In the genomic region with DNA sequence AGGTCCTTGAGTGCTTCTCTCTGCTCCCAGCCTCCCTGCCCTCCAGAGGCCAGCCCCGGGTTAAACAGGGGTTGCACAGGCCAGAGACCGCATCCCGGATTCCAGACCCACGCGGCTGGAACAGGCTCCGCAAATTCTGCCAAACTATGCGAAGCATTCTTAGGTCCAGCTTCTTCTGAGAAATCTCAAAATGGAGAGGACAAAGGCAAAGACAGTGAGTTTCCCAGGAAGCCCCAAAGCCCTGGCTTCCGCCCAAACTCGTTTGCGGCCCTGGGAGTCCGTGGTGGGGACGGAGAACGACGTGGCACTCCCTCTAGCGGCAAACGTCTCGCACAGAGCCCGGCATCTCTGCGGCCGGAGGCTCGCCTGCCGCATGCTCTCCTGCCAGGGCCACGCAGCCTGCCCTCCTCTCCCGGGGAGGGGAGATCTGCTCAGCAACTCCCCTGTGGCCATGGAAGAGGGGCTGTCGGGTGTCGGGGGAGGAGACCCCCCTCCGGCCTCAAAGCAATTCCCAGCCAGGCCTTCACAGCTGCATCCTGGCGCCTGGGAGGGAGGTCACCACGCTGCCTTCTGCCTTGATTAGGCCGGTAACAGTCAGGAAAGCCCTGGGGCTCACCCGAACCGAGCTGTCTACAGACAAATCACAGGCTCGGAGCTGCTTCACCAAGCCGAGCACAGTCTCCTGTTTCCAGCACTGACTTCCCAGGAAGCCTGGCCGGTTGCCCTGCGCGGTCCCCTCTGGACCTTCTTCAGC, we compare ENCODE assay signal across 8 cellular contexts. TPM values are rescaled to one million over a fixed set of nuclear protein-coding genes. Genes with fewer than 3 reads are reported as not detected.
A peak's percentile ranks its signal among the peaks of the same experiment; 100 is the strongest.
DNase-seq lines count a peak whose midpoint lies in the region; ATAC-seq and TF ChIP-seq lines count a peak whose summit lies in the region.

No MANE protein-coding gene starts in this region.

- no peaks in the 10 kb centered on the region for H3K36me3 Mint-ChIP-seq in activated naive CD8-positive, alpha-beta T cell treated with anti-CD3 and anti-CD28 coated beads, Interleukin-2, amount 10 ng/mL, durations not matched to agents 7 days and 5 days

- H3K4me3 Mint-ChIP-seq in activated naive CD8-positive, alpha-beta T cell treated with anti-CD3 and anti-CD28 coated beads, Interleukin-2, amount 10 ng/mL, durations not matched to agents 7 days and 5 days, result no peak overlapping the region

- ATAC-seq in GM19351 (IDR thresholded peaks at IDR 0.05; ENCODE audit: unreplicated experiment) (peak; percentile 91), HG03354 (IDR thresholded peaks at IDR 0.05; ENCODE audit: poor library complexity, severe bottlenecking, unreplicated experiment) (peak; percentile 98), Panc1 (peak; percentile 99)
- ATAC-seq in activated naive CD8-positive, alpha-beta T cell treated with anti-CD3 and anti-CD28 coated beads, Interleukin-2, amount 10 ng/mL, durations not matched to agents 7 days and 5 days (ENCODE audit: low read depth), result peak; percentile 95

- CTCF ChIA-PET in Panc1 (lab: Charles Lee), result no interaction called here

- TF ChIP-seq CTCF in Panc1 (IDR thresholded peaks at IDR 0.05), result peak; percentile 95
- TF ChIP-seq CTCF in right atrium auricular region (IDR thresholded peaks at IDR 0.05), result peak; percentile 83 to 90

- in situ Hi-C loops in Panc1 (cut with HindIII; ENCODE audit: low pct_unique_long_range_greater_than_20kb, low sequenced_read_pairs), result no loop called here

- H3K27me3 ChIP-seq in Panc1 (ENCODE audit: control insufficient read depth, insufficient read depth, low read length) (no peaks in the 10 kb centered on the region; the same call in 1 of the 2 replicates), right atrium auricular region (no peaks in the 10 kb centered on the region)

- H3K27me3 Mint-ChIP-seq in activated naive CD8-positive, alpha-beta T cell treated with anti-CD3 and anti-CD28 coated beads, Interleukin-2, amount 10 ng/mL, durations not matched to agents 7 days and 5 days, result peaks cover 22% of the 10 kb centered on the region

- no peaks in the 10 kb centered on the region for H3K9me3 Mint-ChIP-seq in activated naive CD8-positive, alpha-beta T cell treated with anti-CD3 and anti-CD28 coated beads, Interleukin-2, amount 10 ng/mL, durations not matched to agents 7 days and 5 days

- H3K4me3 ChIP-seq in Panc1 (ENCODE audit: low read depth in 2 of 2, low read length in 2 of 2), result peak overlapping the region in 1 of 2 experiments; percentile 19; a peak in 1 of 4 replicates
- peak overlapping the region in 1 of 2 donors; percentile 18 for H3K4me3 ChIP-seq in right atrium auricular region

- H3K27ac Mint-ChIP-seq in activated naive CD8-positive, alpha-beta T cell treated with anti-CD3 and anti-CD28 coated beads, Interleukin-2, amount 10 ng/mL, durations not matched to agents 7 days and 5 days, result no peak overlapping the region

- intact Hi-C loops in Panc1 (cut with micrococcal nuclease; ENCODE audit: unreplicated experiment), result loop anchor here (10.0 kb wide), 1 partner anchor 157 kb away; no protein-coding TSS in a partner anchor

- no TSS peak for BruUV-seq in Panc1 (replicated peaks; lab: Mats Ljungman, UMichigan)

- POLR2A ChIA-PET in Panc1 (lab: Charles Lee), result no interaction called here
- POLR2A ChIA-PET in activated naive CD8-positive, alpha-beta T cell treated with anti-CD3 and anti-CD28 coated beads, Interleukin-2, amount 10 ng/mL, durations not matched to agents 7 days and 5 days (lab: Charles Lee), result no interaction called here

- H3K36me3 ChIP-seq in Panc1 (ENCODE audit: control insufficient read depth, insufficient read depth, low read length), result no peaks in the 10 kb centered on the region
- H3K36me3 ChIP-seq in right atrium auricular region, result no peaks in the 10 kb centered on the region

- no peaks in the 10 kb centered on the region for H3K9me3 ChIP-seq in Panc1 (ENCODE audit: control insufficient read depth, insufficient read depth, low read depth, low read length)
- H3K9me3 ChIP-seq in right atrium auricular region, result no peaks in the 10 kb centered on the region

- H3K4me1 ChIP-seq in Panc1 (ENCODE audit: control insufficient read depth, insufficient read depth, low read length), result peaks cover 3% of the 10 kb centered on the region; the same call in 1 of the 2 replicates
- H3K4me1 ChIP-seq in right atrium auricular region, result peaks cover 0 to 16% of the 10 kb centered on the region in 2 donors

- H3K27ac ChIP-seq in Panc1 (ENCODE audit: low read length), result no peak overlapping the region
- peak overlapping the region; percentile 33 to 40 for H3K27ac ChIP-seq in right atrium auricular region

- DNase-seq in COLO668 (lab: John Stamatoyannopoulos, UW; ENCODE audit: unreplicated experiment) (peak; percentile 73), Panc1 (ENCODE audit: low read depth, low spot score) (no peak), right atrium auricular region (ENCODE audit: low spot score) (peak; percentile 78), pulmonary artery endothelial cell (ENCODE audit: low read depth, low spot score) (peak; percentile 62), COR-L47 (lab: John Stamatoyannopoulos, UW) (no peak)
- peak; percentile 74 for DNase-seq in activated naive CD8-positive, alpha-beta T cell treated with anti-CD3 and anti-CD28 coated beads, Interleukin-2, amount 10 ng/mL, durations not matched to agents 7 days and 5 days

- no peaks in the 10 kb centered on the region for H3K4me1 Mint-ChIP-seq in activated naive CD8-positive, alpha-beta T cell treated with anti-CD3 and anti-CD28 coated beads, Interleukin-2, amount 10 ng/mL, durations not matched to agents 7 days and 5 days

RNA-seq across cellular contexts. Expression of a gene that starts 33.4 kb away (rescaled TPM):
- 7.7 TPM for total RNA-seq in Panc1 (2021; ENCODE audit: unreplicated experiment)
- 8.2 TPM for polyA plus RNA-seq in Panc1 (2012; ENCODE audit: insufficient read length)
- 1 to 10 TPM; 1.6 to 1.7 TPM for total RNA-seq in activated naive CD8-positive, alpha-beta T cell treated with anti-CD3 and anti-CD28 coated beads, Interleukin-2, amount 10 ng/mL, durations not matched to agents 7 days and 5 days
- 1 to 10 TPM; 2.0 to 4.2 TPM for total RNA-seq in right atrium auricular region
- 4.2 and 5.6 TPM in 2 replicates for total RNA-seq in pulmonary artery endothelial cell

Comparison
In these comparisons a context has a peak if more than half of its experiments do, and no peak if none do; other contexts are left out.
1. DNase-seq: peak in COLO668 (single experiment), activated naive CD8-positive, alpha-beta T cell treated with anti-CD3 and anti-CD28 coated beads, Interleukin-2, amount 10 ng/mL, durations not matched to agents 7 days and 5 days (single experiment), right atrium auricular region (single experiment) and pulmonary artery endothelial cell (single experiment); none in Panc1 (single experiment) and COR-L47 (single experiment).
2. Peak in every context shown above with its lines, with median percentiles within 50 percentile points of each other: ATAC-seq.